ENCODE assay signal across 16 cellular contexts in the genomic region with DNA sequence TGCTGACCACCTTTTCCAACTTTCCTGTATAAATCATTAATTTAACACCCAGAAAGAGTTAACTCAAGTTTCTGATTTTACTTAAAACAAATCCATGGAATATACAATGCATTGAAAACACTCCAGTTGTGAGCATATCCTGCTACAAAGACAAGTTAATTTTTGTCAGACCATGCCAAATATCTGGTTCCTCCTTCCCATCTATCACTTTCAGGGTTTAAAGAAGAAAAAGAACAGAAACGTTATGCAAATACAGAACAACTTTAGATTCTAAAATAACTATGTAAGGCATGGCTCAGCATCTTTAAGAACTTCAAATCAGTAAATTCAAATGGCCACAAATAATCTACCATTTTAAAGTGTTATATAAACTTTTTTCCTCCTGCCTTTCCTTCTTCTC. TPM values are rescaled to one million over a fixed set of nuclear protein-coding genes. Genes with fewer than 3 reads are reported as not detected.
DNase-seq lines count a peak whose midpoint lies in the region; ATAC-seq and TF ChIP-seq lines count a peak whose summit lies in the region.
"Had no signal": no experiment of that assay in that cellular context is flagged by ENCODE, and none has a peak within 500 bp of the region (broad histone marks: within the 10 kb centered on the region; RNA-seq: fewer than 3 reads in every experiment).

No MANE protein-coding gene starts in this region.

- TF ChIP-seq CTCF in lower leg skin (IDR thresholded peaks at IDR 0.05): no peak

- intact Hi-C loops in lower leg skin (cut with DNase I; ENCODE audit: low total_unique reads): no loop called here

- 57 to 67% methylated on average over 1 of the region's 1 CpG for WGBS in lower leg skin, 2 donors

- ATAC-seq in GM18907 (IDR thresholded peaks at IDR 0.05; ENCODE audit: unreplicated experiment): peak; percentile 66
- ATAC-seq in GM21447 (IDR thresholded peaks at IDR 0.05; ENCODE audit: unreplicated experiment): peak; percentile 52
- peak; percentile 56 for ATAC-seq in HG02885 (IDR thresholded peaks at IDR 0.05; ENCODE audit: poor library complexity, unreplicated experiment)
- ATAC-seq: natural killer cell, psoas muscle had no signal

- H3K4me3 ChIP-seq in lower leg skin (ENCODE audit: low read depth, poor library complexity, severe bottlenecking): no peak overlapping the region
- H3K4me3 ChIP-seq: esophagus squamous epithelium, psoas muscle, spleen, thyroid gland had no signal

- no peak for TF ChIP-seq POLR2A in lower leg skin (IDR thresholded peaks at IDR 0.05)

- DNase-seq in H4 (ENCODE audit: low spot score) (no peak), lower leg skin (ENCODE audit: low spot score in 2 of 2) (no peak), NCI-H1436 treated with DMSO at 0.1 percent for 48 hours (lab: John Stamatoyannopoulos, UW) (no peak), occipital lobe (lab: John Stamatoyannopoulos, UW) (no peak)
- DNase-seq: activated CD4-positive, alpha-beta memory T cell treated with anti-CD3 and anti-CD28 coated beads, Interleukin-2, amount 10 ng/mL, durations not matched to agents 7 days and 5 days; BE2C; DMS153; esophagus squamous epithelium; HFFc6; natural killer cell; psoas muscle; spleen; thyroid gland had no signal

RNA-seq across cellular contexts. Expression of a gene that starts 14.9 kb away (rescaled TPM):
- total RNA-seq in H4 (2014; rRNA removed; shearing (Covaris generic)): 10.3 and 12.8 TPM in 2 replicates
- total RNA-seq in lower leg skin: 10 to 100 TPM; 11.0 to 22.5 (median 16.0) TPM
- 30.9 TPM for total RNA-seq in occipital lobe

RNA-seq across cellular contexts. Expression of a gene that starts 33.4 kb away (rescaled TPM):
- 13.7 and 16.5 TPM in 2 replicates for total RNA-seq in H4 (2014; rRNA removed; shearing (Covaris generic))
- total RNA-seq in lower leg skin: 1 to 10 TPM; 3.7 to 9.1 (median 6.8) TPM
- total RNA-seq in occipital lobe: 21.1 TPM
